In the genomic region with DNA sequence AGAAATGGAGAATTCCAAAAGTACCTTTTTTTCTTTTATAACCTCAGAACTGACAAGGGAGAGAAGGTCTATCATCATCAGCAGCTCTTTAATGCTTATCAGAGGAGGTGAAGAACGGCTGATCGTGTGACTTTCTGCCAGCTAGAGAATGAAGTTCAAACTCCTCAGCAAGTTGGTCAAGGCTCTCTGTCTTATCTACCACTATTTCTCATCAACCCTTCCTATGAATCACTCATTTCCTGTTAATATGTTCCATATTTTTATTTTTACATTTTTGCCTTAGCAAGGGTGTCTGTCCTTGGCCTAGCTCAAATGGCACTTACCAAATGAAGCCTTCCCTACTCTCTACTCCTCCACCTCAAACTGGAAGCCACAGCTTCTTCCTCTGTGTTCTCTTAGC, we compare ENCODE assay signal across 10 cellular contexts.
DNase-seq lines count a peak whose midpoint lies in the region; ATAC-seq, FAIRE-seq and TF ChIP-seq lines count a peak whose summit lies in the region.
"Had no signal": no experiment of that assay in that cellular context is flagged by ENCODE, and none has a peak within 500 bp of the region (broad histone marks: within the 10 kb centered on the region; RNA-seq: fewer than 3 reads in every experiment).

No MANE protein-coding gene starts in this region.

- ATAC-seq in SK-N-SH treated with all-trans-retinoic acid at 6 μM for 48 hours (peak; percentile 29), GM18519 (IDR thresholded peaks at IDR 0.05; ENCODE audit: low FRiP score, unreplicated experiment) (no peak)

- TF ChIP-seq CTCF in fibroblast of villous mesenchyme (IDR thresholded peaks at IDR 0.05; ENCODE audit: insufficient read depth, low read depth, low read length), result no peak

- no peak for TF ChIP-seq POLR2A in H54 (IDR thresholded peaks at IDR 0.05; ENCODE audit: low read depth, low read length)

- no peaks in the 10 kb centered on the region for H3K27me3 ChIP-seq in small intestine (ENCODE audit: control insufficient read depth in 2 of 2, insufficient read depth in 2 of 2, low read length in 2 of 2)

- DNase-seq in Daoy (ENCODE audit: low read depth) (peak; percentile 41), fibroblast of villous mesenchyme (ENCODE audit: low read depth) (peak; percentile 59), small intestine (peak; percentile 77), H4 (ENCODE audit: low spot score) (no peak), H54 (ENCODE audit: insufficient read length, low spot score) (no peak)
- no peak for DNase-seq in stimulated activated naive CD4-positive, alpha-beta T cell treated with Interleukin-2 at 50 U/mL for 16 hours (lab: John Stamatoyannopoulos, UW)
- DNase-seq: activated CD8-positive, alpha-beta memory T cell treated with anti-CD3 and anti-CD28 coated beads, Interleukin-2, amount 50 U/mL, for 48 hours; hypothalamus had no signal

- FAIRE-seq in small intestine (lab: Jason Lieb, UNC) (no peak), H54 (lab: Jason Lieb, UNC) (no peak)

- no peaks in the 10 kb centered on the region for H3K36me3 ChIP-seq in small intestine (ENCODE audit: control insufficient read depth in 2 of 2, insufficient read depth in 2 of 2, low read length in 2 of 2)

- no peaks in the 10 kb centered on the region for H3K9me3 ChIP-seq in small intestine (ENCODE audit: control insufficient read depth, low read depth)

- H3K27ac ChIP-seq in small intestine (ENCODE audit: low read depth in 1 of 2, low read length in 1 of 2), result peak overlapping the region; percentile 81 to 84

- H3K4me3 ChIP-seq in fibroblast of villous mesenchyme (ENCODE audit: low read depth, low read length), result no peak overlapping the region
- no peak overlapping the region for H3K4me3 ChIP-seq in small intestine (ENCODE audit: low read depth in 1 of 2, low read length in 2 of 2)

- H3K4me1 ChIP-seq in small intestine (ENCODE audit: control insufficient read depth in 2 of 2, insufficient read depth in 1 of 2, low read depth in 1 of 2, low read length in 1 of 2), result peaks cover 0 to 11% of the 10 kb centered on the region in 2 donors

- 11 to 75% (median 36%) methylated on average over 2 of the region's 2 CpGs for WGBS in small intestine, 3 donors

TF ChIP-seq in SK-N-SH treated with all-trans-retinoic acid at 6 μM for 48 hours, 23 proteins besides CTCF, POLR2A, EP300 and RAD21:
- TF ChIP-seq ZNF70 (CRISPR knock-in tag; IDR thresholded peaks at IDR 0.05) (no peak), CSDC2 (CRISPR knock-in tag; IDR thresholded peaks at IDR 0.05) (no peak), ZNF565 (CRISPR knock-in tag; conservative IDR thresholded peaks at IDR 0.05; ENCODE audit: low read depth) (no peak), RARB (CRISPR knock-in tag; IDR thresholded peaks at IDR 0.05) (no peak), PPARA (CRISPR knock-in tag; IDR thresholded peaks at IDR 0.05; ENCODE audit: borderline replicate concordance) (no peak), TOX (CRISPR knock-in tag; IDR thresholded peaks at IDR 0.05; ENCODE audit: borderline replicate concordance) (no peak), ZFP30 (CRISPR knock-in tag; IDR thresholded peaks at IDR 0.05) (no peak), ARNTL (CRISPR knock-in tag; IDR thresholded peaks at IDR 0.05; ENCODE audit: borderline replicate concordance, low read depth) (no peak), SNAI2 (CRISPR knock-in tag; IDR thresholded peaks at IDR 0.05) (no peak), CSRNP3 (CRISPR knock-in tag; IDR thresholded peaks at IDR 0.05) (no peak), ZNF8 (CRISPR knock-in tag; IDR thresholded peaks at IDR 0.05) (no peak), ESRRG (CRISPR knock-in tag; IDR thresholded peaks at IDR 0.05) (no peak), TCF4 (CRISPR knock-in tag; IDR thresholded peaks at IDR 0.05; ENCODE audit: borderline replicate concordance) (no peak), OSR1 (CRISPR knock-in tag; IDR thresholded peaks at IDR 0.05) (no peak), ISL1 (CRISPR knock-in tag; IDR thresholded peaks at IDR 0.05) (no peak), ZC3H10 (CRISPR knock-in tag; IDR thresholded peaks at IDR 0.05) (no peak), BACH2 (CRISPR knock-in tag; IDR thresholded peaks at IDR 0.05; ENCODE audit: borderline replicate concordance) (no peak)
- TF ChIP-seq, protein P1, sequence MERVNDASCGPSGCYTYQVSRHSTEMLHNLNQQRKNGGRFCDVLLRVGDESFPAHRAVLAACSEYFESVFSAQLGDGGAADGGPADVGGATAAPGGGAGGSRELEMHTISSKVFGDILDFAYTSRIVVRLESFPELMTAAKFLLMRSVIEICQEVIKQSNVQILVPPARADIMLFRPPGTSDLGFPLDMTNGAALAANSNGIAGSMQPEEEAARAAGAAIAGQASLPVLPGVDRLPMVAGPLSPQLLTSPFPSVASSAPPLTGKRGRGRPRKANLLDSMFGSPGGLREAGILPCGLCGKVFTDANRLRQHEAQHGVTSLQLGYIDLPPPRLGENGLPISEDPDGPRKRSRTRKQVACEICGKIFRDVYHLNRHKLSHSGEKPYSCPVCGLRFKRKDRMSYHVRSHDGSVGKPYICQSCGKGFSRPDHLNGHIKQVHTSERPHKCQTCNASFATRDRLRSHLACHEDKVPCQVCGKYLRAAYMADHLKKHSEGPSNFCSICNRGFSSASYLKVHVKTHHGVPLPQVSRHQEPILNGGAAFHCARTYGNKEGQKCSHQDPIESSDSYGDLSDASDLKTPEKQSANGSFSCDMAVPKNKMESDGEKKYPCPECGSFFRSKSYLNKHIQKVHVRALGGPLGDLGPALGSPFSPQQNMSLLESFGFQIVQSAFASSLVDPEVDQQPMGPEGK (CRISPR knock-in tag; IDR thresholded peaks at IDR 0.05; ENCODE audit: borderline replicate concordance), result no peak

Comparison
In these comparisons a context has a peak if more than half of its experiments do, and no peak if none do; other contexts are left out.
1. DNase-seq: peak in Daoy (single experiment), fibroblast of villous mesenchyme (single experiment) and small intestine (single experiment); none in H4 (single experiment), stimulated activated naive CD4-positive, alpha-beta T cell treated with Interleukin-2 at 50 U/mL for 16 hours (single experiment) and H54 (single experiment).